7 cellular contexts compared by ENCODE assay signal in genomic region chr1:242224883-242225769, GRCh38.
A peak's percentile ranks its signal among the peaks of the same experiment; 100 is the strongest.
DNase-seq lines count a peak whose midpoint lies in the region; ATAC-seq, FAIRE-seq and TF ChIP-seq lines count a peak whose summit lies in the region.
"Not testable (repeated sequence)": the region's sequence is repeated elsewhere in the genome, so short reads cannot be mapped to it uniquely, and the experiment has no call there.

No MANE protein-coding gene starts in this region.

- H3K4me2 ChIP-seq in neural cell (ENCODE audit: low read length): not testable (repeated sequence)

- TF ChIP-seq EP300 in neural cell (conservative IDR thresholded peaks at IDR 0.05; ENCODE audit: poor library complexity, severe bottlenecking): peak; percentile 88

- in situ Hi-C loops in Panc1 (cut with HindIII; ENCODE audit: low pct_unique_long_range_greater_than_20kb, low sequenced_read_pairs): not testable (repeated sequence)

- CTCF ChIA-PET in Panc1 (lab: Charles Lee): not testable (repeated sequence)

- H3K9ac ChIP-seq in neural cell (ENCODE audit: low read length): peak overlapping the region; percentile 17

- TF ChIP-seq CTCF in Panc1 (IDR thresholded peaks at IDR 0.05); bronchial epithelial cell (IDR thresholded peaks at IDR 0.05; ENCODE audit: insufficient read depth, low read length, severe bottlenecking); neural cell (IDR thresholded peaks at IDR 0.05; ENCODE audit: poor library complexity, severe bottlenecking): not testable (repeated sequence)

- FAIRE-seq in GM12892 (lab: Jason Lieb, UNC) (peak; percentile 74), bronchial epithelial cell (lab: Jason Lieb, UNC) (peak; percentile 98)

- H3K9me2 ChIP-seq in neural cell (ENCODE audit: insufficient read depth, low read length): not testable (repeated sequence)

- POLR2A ChIA-PET in Panc1 (lab: Charles Lee): not testable (repeated sequence)

- not testable (repeated sequence) for H2AFZ ChIP-seq in neural cell (ENCODE audit: low read depth, low read length)

- H3K4me1 ChIP-seq in Panc1 (ENCODE audit: control insufficient read depth, insufficient read depth, low read length): not testable (repeated sequence)

- not testable (repeated sequence) for H3K27me3 ChIP-seq in MG63; Panc1 (ENCODE audit: control insufficient read depth, insufficient read depth, low read length); bronchial epithelial cell (ENCODE audit: control insufficient read depth, insufficient read depth, low read length); neural cell (ENCODE audit: insufficient read depth, low read depth, low read length)

- BruUV-seq in Panc1 (replicated peaks; lab: Mats Ljungman, UMichigan): not testable (repeated sequence)

- TF ChIP-seq POLR2A in GM12892 (IDR thresholded peaks at IDR 0.05; ENCODE audit: low read depth, low read length): not testable (repeated sequence)

- H4K20me1 ChIP-seq in neural cell (ENCODE audit: insufficient read depth): not testable (repeated sequence)

- H3K36me3 ChIP-seq in MG63; Panc1 (ENCODE audit: control insufficient read depth, insufficient read depth, low read length); bronchial epithelial cell (ENCODE audit: control insufficient read depth, insufficient read depth, low read length); neural cell (ENCODE audit: insufficient read depth, low read length): not testable (repeated sequence)

- not testable (repeated sequence) for H3K9me3 ChIP-seq in MG63; Panc1 (ENCODE audit: control insufficient read depth, insufficient read depth, low read depth, low read length); neural cell (ENCODE audit: low read length)

- not testable (repeated sequence) for H3K79me2 ChIP-seq in neural cell (replicated peaks; ENCODE audit: insufficient read depth, low read length)

- peak; percentile 17 for ATAC-seq in GM19438 (IDR thresholded peaks at IDR 0.05; ENCODE audit: low read depth, unreplicated experiment)
- peak; percentile 45 for ATAC-seq in HG02885 (IDR thresholded peaks at IDR 0.05; ENCODE audit: poor library complexity, unreplicated experiment)
- not testable (repeated sequence) for ATAC-seq in Panc1

- not testable (repeated sequence) for H3K4me3 ChIP-seq in MG63; Panc1 (ENCODE audit: low read depth in 2 of 2, low read length in 2 of 2); bronchial epithelial cell (ENCODE audit: low read depth, low read length); neural cell (ENCODE audit: low read length)

- intact Hi-C loops in Panc1 (cut with micrococcal nuclease; ENCODE audit: unreplicated experiment): not testable (repeated sequence)

- H3K27ac ChIP-seq in Panc1 (ENCODE audit: low read length): peak overlapping the region; percentile 81
- H3K27ac ChIP-seq in neural cell (ENCODE audit: low read length): peak overlapping the region; percentile 77

- peak; percentile 34 for TF ChIP-seq RAD21 in neural cell (conservative IDR thresholded peaks at IDR 0.05)

- not testable (repeated sequence) for DNase-seq in GM12892 (ENCODE audit: insufficient read length); Panc1 (ENCODE audit: low read depth, low spot score)
- DNase-seq in MG63 (peak; percentile 59), bronchial epithelial cell (ENCODE audit: low read depth) (peak; percentile 73)

- not testable (repeated sequence) for H3F3A ChIP-seq in neural cell (ENCODE audit: insufficient read depth, low read length, poor library complexity, severe bottlenecking)

TF ChIP-seq in neural cell, 6 proteins besides CTCF, POLR2A, EP300 and RAD21:
- TF ChIP-seq, protein P1, sequence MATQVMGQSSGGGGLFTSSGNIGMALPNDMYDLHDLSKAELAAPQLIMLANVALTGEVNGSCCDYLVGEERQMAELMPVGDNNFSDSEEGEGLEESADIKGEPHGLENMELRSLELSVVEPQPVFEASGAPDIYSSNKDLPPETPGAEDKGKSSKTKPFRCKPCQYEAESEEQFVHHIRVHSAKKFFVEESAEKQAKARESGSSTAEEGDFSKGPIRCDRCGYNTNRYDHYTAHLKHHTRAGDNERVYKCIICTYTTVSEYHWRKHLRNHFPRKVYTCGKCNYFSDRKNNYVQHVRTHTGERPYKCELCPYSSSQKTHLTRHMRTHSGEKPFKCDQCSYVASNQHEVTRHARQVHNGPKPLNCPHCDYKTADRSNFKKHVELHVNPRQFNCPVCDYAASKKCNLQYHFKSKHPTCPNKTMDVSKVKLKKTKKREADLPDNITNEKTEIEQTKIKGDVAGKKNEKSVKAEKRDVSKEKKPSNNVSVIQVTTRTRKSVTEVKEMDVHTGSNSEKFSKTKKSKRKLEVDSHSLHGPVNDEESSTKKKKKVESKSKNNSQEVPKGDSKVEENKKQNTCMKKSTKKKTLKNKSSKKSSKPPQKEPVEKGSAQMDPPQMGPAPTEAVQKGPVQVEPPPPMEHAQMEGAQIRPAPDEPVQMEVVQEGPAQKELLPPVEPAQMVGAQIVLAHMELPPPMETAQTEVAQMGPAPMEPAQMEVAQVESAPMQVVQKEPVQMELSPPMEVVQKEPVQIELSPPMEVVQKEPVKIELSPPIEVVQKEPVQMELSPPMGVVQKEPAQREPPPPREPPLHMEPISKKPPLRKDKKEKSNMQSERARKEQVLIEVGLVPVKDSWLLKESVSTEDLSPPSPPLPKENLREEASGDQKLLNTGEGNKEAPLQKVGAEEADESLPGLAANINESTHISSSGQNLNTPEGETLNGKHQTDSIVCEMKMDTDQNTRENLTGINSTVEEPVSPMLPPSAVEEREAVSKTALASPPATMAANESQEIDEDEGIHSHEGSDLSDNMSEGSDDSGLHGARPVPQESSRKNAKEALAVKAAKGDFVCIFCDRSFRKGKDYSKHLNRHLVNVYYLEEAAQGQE (IDR thresholded peaks at IDR 0.05; ENCODE audit: borderline replicate concordance): peak; percentile 48
- TF ChIP-seq POLR2AphosphoS5 (IDR thresholded peaks at IDR 0.05): peak; percentile 81
TF ChIP-seq in neural cell: peak in this region for 2; not testable (repeated sequence) for 4.
